In the genomic region with DNA sequence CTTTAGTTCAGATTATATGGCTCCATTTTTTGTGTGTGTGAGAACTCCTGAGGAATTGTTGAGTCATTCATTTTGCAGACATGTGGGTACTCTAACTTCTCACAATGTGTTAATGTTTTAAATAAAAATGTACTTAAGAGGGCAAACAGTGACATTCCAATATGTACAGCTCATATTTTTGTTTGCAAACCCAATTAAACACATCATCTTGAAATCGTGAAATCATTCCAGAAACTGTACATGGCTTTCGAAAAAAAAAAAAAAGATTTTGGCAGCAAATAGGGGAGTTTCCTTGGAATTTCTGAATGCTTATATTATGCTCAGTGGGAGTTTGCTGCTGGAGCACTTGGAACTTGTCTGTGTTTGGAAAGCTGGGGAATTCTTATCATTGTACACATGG, we compare ENCODE assay signal across 15 cellular contexts.
DNase-seq lines count a peak whose midpoint lies in the region; ATAC-seq, FAIRE-seq and TF ChIP-seq lines count a peak whose summit lies in the region.
"Had no signal": no experiment of that assay in that cellular context is flagged by ENCODE, and none has a peak within 500 bp of the region (broad histone marks: within the 10 kb centered on the region; RNA-seq: fewer than 3 reads in every experiment).

No MANE protein-coding gene starts in this region.

- no peaks in the 10 kb centered on the region for H3K9me1 ChIP-seq in K562 (ENCODE audit: control insufficient read depth, insufficient read depth, low read length)

- H3K79me2 ChIP-seq in K562 (ENCODE audit: control insufficient read depth, insufficient read depth, low read length): no peaks in the 10 kb centered on the region

- TF ChIP-seq POLR2A in K562 (conservative IDR thresholded peaks at IDR 0.05): no peak

- no peaks in the 10 kb centered on the region for H3K9me3 ChIP-seq in K562 (replicated peaks; ENCODE audit: control insufficient read depth, insufficient read depth, low read depth, low read length)
- H3K9me3 ChIP-seq: ascending aorta, thyroid gland had no signal

- H3K27me3 ChIP-seq in K562 (ENCODE audit: control insufficient read depth in 2 of 2, insufficient read depth in 2 of 2, low read length in 2 of 2): no peaks in the 10 kb centered on the region
- H3K27me3 ChIP-seq: ascending aorta, thyroid gland had no signal

- whole genome bisulfite sequencing in K562 (ENCODE audit: insufficient coverage, low coverage, missing lambda C conversion rate): 75% methylated on average over 2 of the region's 2 CpGs

- TF ChIP-seq RAD21 in K562 (CRISPR knock-in tag; conservative IDR thresholded peaks at IDR 0.05 in 1 of 2, IDR thresholded peaks at IDR 0.05 in 1 of 2): no peak

- ATAC-seq in K562 (no peak), GM19324 (IDR thresholded peaks at IDR 0.05; ENCODE audit: low FRiP score, unreplicated experiment) (no peak), HG02763 (IDR thresholded peaks at IDR 0.05; ENCODE audit: unreplicated experiment) (no peak)

- H2AFZ ChIP-seq in K562 (ENCODE audit: low read depth, low read length): no peak overlapping the region

- H3K4me3 ChIP-seq in K562: no peak overlapping the region
- H3K4me3 ChIP-seq: ascending aorta, thyroid gland had no signal

- H4K20me1 ChIP-seq in K562 (replicated peaks; ENCODE audit: control insufficient read depth, insufficient read depth, low read length): no peaks in the 10 kb centered on the region

- CTCF ChIA-PET in K562 (lab: Yijun Ruan, JAX; ENCODE audit: low intra/inter-chr PET ratio): no interaction called here

- H3K27ac ChIP-seq in K562 (ENCODE audit: extremely low read depth, low read depth, low read length): no peak overlapping the region
- H3K27ac ChIP-seq: ascending aorta, thyroid gland had no signal

- no peak for TF ChIP-seq EP300 in K562 (IDR thresholded peaks at IDR 0.05; ENCODE audit: low read length)

- no peak overlapping the region for H3K9ac ChIP-seq in K562 (ENCODE audit: insufficient read depth in 1 of 2, low read depth in 2 of 2, low read length in 2 of 2)

- in situ Hi-C loops in K562 (cut with MboI): no loop called here

- FAIRE-seq in K562 (lab: Jason Lieb, UNC): no peak
- FAIRE-seq: GM12891 had no signal

- H3K4me2 ChIP-seq in K562 (ENCODE audit: insufficient read depth, low read length): no peak overlapping the region

- H3K36me3 ChIP-seq in K562 (ENCODE audit: control insufficient read depth, insufficient read depth, low read length): no peaks in the 10 kb centered on the region
- H3K36me3 ChIP-seq: ascending aorta, thyroid gland had no signal

- intact Hi-C loops in K562 (cut with micrococcal nuclease): no loop called here

- no peak for TF ChIP-seq CTCF in K562 (IDR thresholded peaks at IDR 0.05 in 2 of 3, conservative IDR thresholded peaks at IDR 0.05 in 1 of 3; ENCODE audit: insufficient read depth in 2 of 3, low read depth in 1 of 3, low read length in 3 of 3)

- POLR2A ChIA-PET in K562 (lab: Yijun Ruan, JAX): no interaction called here

- H3K4me1 ChIP-seq in K562 (replicated peaks in 1 of 2; ENCODE audit: control insufficient read depth in 2 of 2, insufficient read depth in 2 of 2, low read length in 2 of 2): 0 out of 5 replicates have a peak, but pooled peaks cover 0 to 4% of the 10 kb centered on the region in 2 experiments
- H3K4me1 ChIP-seq: ascending aorta, thyroid gland had no signal

- peak; percentile 43 for DNase-seq in A172 (ENCODE audit: low spot score)
- peak; percentile 52 for DNase-seq in HS-5 (ENCODE audit: low read depth)
- DNase-seq in K562 (ENCODE audit: extremely low read depth in 1 of 4, low spot score in 3 of 4): no peak
- peak; percentile 20 for DNase-seq in glomerular endothelial cell (ENCODE audit: extremely low read depth, low read depth, low spot score)
- no peak for DNase-seq in T-helper 9 cell
- DNase-seq in NOMO-1 treated with DMSO at 0.1 percent for 48 hours (lab: John Stamatoyannopoulos, UW; ENCODE audit: unreplicated experiment): no peak
- DNase-seq: activated CD4-positive, alpha-beta T cell treated with anti-CD3 and anti-CD28 coated beads, Interleukin-2, amount 50 U/mL, for 48 hours; DMS79 treated with DMSO at 0.1 percent for 48 hours; NCI-H2029 treated with DMSO at 0.1 percent for 48 hours; SHP77 treated with DMSO at 0.1 percent for 48 hours; thyroid gland had no signal

- BruUV-seq in K562 (replicated peaks; lab: Mats Ljungman, UMichigan): no TSS peak

TF ChIP-seq in K562, 482 proteins besides CTCF, POLR2A, EP300 and RAD21:
- TF ChIP-seq KHSRP (IDR thresholded peaks at IDR 0.05) (no peak), ZNF316 (IDR thresholded peaks at IDR 0.05) (peak; percentile 13; the same call in 1 of the 2 replicates), RAD51 (IDR thresholded peaks at IDR 0.05; ENCODE audit: borderline replicate concordance, low read depth) (no peak)

Comparison
In these comparisons a context has a peak if more than half of its experiments do, and no peak if none do; other contexts are left out.
1. DNase-seq: peak in A172 (single experiment), HS-5 (single experiment) and glomerular endothelial cell (single experiment); none in K562 (0 of 4), T-helper 9 cell (single experiment) and NOMO-1 treated with DMSO at 0.1 percent for 48 hours (single experiment).